18 cellular contexts compared by ENCODE assay signal in genomic region chr14:38203929-38204716, GRCh38. TPM values are rescaled to one million over a fixed set of nuclear protein-coding genes. Genes with fewer than 3 reads are reported as not detected.
DNase-seq lines count a peak whose midpoint lies in the region; FAIRE-seq and TF ChIP-seq lines count a peak whose summit lies in the region.
"Had no signal": no experiment of that assay in that cellular context is flagged by ENCODE, and none has a peak within 500 bp of the region (broad histone marks: within the 10 kb centered on the region; RNA-seq: fewer than 3 reads in every experiment).

No MANE protein-coding gene starts in this region.

- dilution Hi-C loops in endothelial cell of umbilical vein (cut with MboI; ENCODE audit: extremely low pct_ligation_motif_present, low sequenced_read_pairs) = no loop called here

- peaks cover 10% of the 10 kb centered on the region for H3K4me1 ChIP-seq in HUES48 (ENCODE audit: control insufficient read depth, insufficient read depth, low read length)
- peaks cover 19% of the 10 kb centered on the region for H3K4me1 ChIP-seq in endothelial cell of umbilical vein (ENCODE audit: control insufficient read depth, extremely low read depth, insufficient read depth, low read length)
- H3K4me1 ChIP-seq: BLaER1 treated with 17β-estradiol and CSF1 and Interleukin-3, amounts not matched to agents 10 nM and 100 nM; Peyer's patch had no signal

- intact Hi-C loops in endothelial cell of umbilical vein (cut with micrococcal nuclease) = no loop called here

- no peaks in the 10 kb centered on the region for H3K9me1 ChIP-seq in endothelial cell of umbilical vein (replicated peaks; ENCODE audit: control insufficient read depth, extremely low read depth, insufficient read depth, low read length)

- DNase-seq in DMS153 (lab: John Stamatoyannopoulos, UW) (peak; percentile 70), NCI-H82 (lab: John Stamatoyannopoulos, UW) (peak; percentile 92), endothelial cell of umbilical vein (ENCODE audit: low read depth, low spot score) (no peak), amygdala (lab: John Stamatoyannopoulos, UW) (no peak), T-helper 9 cell (no peak), GM03348 (ENCODE audit: low spot score) (no peak)
- DNase-seq: MM.1S, NCI-H1694, Peyer's patch, SHP77, T-helper 17 cell had no signal

- H3K27me3 ChIP-seq in HUES48 (ENCODE audit: control insufficient read depth, insufficient read depth, low read length) = peaks cover 42% of the 10 kb centered on the region
- H3K27me3 ChIP-seq in endothelial cell of umbilical vein (ENCODE audit: control insufficient read depth in 2 of 2, insufficient read depth in 2 of 2, low read length in 2 of 2) = no peaks in the 10 kb centered on the region
- H3K27me3 ChIP-seq: BLaER1 treated with 17β-estradiol and CSF1 and Interleukin-3, amounts not matched to agents 10 nM and 100 nM; Peyer's patch had no signal

- POLR2A ChIA-PET in endothelial cell of umbilical vein (lab: Charles Lee) = no interaction called here

- CTCF ChIA-PET in endothelial cell of umbilical vein (lab: Charles Lee) = interaction anchor here (0.6 to 1.0 kb wide), 3 partner anchors 12 to 218 kb away, joined by 3 to 4 read pairs (median 3); no protein-coding TSS in a partner anchor

- no peak for TF ChIP-seq POLR2A in endothelial cell of umbilical vein (IDR thresholded peaks at IDR 0.05; ENCODE audit: low read depth, low read length)

- H3K36me3 ChIP-seq in HUES48 (ENCODE audit: control insufficient read depth, insufficient read depth, low read length) = peaks cover 23% of the 10 kb centered on the region
- no peaks in the 10 kb centered on the region for H3K36me3 ChIP-seq in endothelial cell of umbilical vein (ENCODE audit: control insufficient read depth in 2 of 2, extremely low read depth in 1 of 2, insufficient read depth in 2 of 2, low read length in 2 of 2)
- H3K36me3 ChIP-seq: BLaER1 treated with 17β-estradiol and CSF1 and Interleukin-3, amounts not matched to agents 10 nM and 100 nM; Peyer's patch had no signal

- no peak overlapping the region for H3K4me2 ChIP-seq in endothelial cell of umbilical vein (ENCODE audit: insufficient read depth, low read length)
- H3K4me2 ChIP-seq: BLaER1 treated with 17β-estradiol and CSF1 and Interleukin-3, amounts not matched to agents 10 nM and 100 nM; KMS-11 had no signal

- no peaks in the 10 kb centered on the region for H3K79me2 ChIP-seq in endothelial cell of umbilical vein (ENCODE audit: control insufficient read depth, insufficient read depth, low read length)

- H3K9ac ChIP-seq in HUES48 (ENCODE audit: low read depth, low read length) (no peak overlapping the region), endothelial cell of umbilical vein (replicated peaks; ENCODE audit: extremely low read depth, insufficient read depth, low read length) (no peak overlapping the region)
- H3K9ac ChIP-seq: BLaER1 treated with 17β-estradiol and CSF1 and Interleukin-3, amounts not matched to agents 10 nM and 100 nM; KMS-11 had no signal

- H3K9me3 ChIP-seq in HUES48 (ENCODE audit: control insufficient read depth, insufficient read depth, low read length) (peaks cover 3% of the 10 kb centered on the region; the same call in 1 of the 2 replicates), endothelial cell of umbilical vein (replicated peaks; ENCODE audit: control insufficient read depth, insufficient read depth, low read length) (no peaks in the 10 kb centered on the region)
- H3K9me3 ChIP-seq: Peyer's patch had no signal

- no peak for TF ChIP-seq CTCF in endothelial cell of umbilical vein (IDR thresholded peaks at IDR 0.05; ENCODE audit: extremely low read depth in 1 of 2, insufficient read depth in 1 of 2, low read depth in 1 of 2, low read length in 2 of 2)

- no peak for FAIRE-seq in endothelial cell of umbilical vein (lab: Jason Lieb, UNC)
- FAIRE-seq: TTC549 had no signal

- H3K4me3 ChIP-seq in HUES48 (ENCODE audit: low read depth, low read length) (no peak overlapping the region), endothelial cell of umbilical vein (replicated peaks in 1 of 3; ENCODE audit: insufficient read depth in 1 of 3, low read depth in 1 of 3, low read length in 3 of 3) (no peak overlapping the region)
- H3K4me3 ChIP-seq: BLaER1 treated with 17β-estradiol and CSF1 and Interleukin-3, amounts not matched to agents 10 nM and 100 nM; Peyer's patch had no signal

- H2AFZ ChIP-seq in endothelial cell of umbilical vein (ENCODE audit: low read depth, low read length) = no peak overlapping the region

- H3K27ac ChIP-seq in HUES48 (ENCODE audit: low read depth, low read length) (peak overlapping the region; percentile 2), endothelial cell of umbilical vein (ENCODE audit: insufficient read depth, low read depth, low read length) (no peak overlapping the region)
- H3K27ac ChIP-seq: BLaER1 treated with 17β-estradiol and CSF1 and Interleukin-3, amounts not matched to agents 10 nM and 100 nM; KMS-11; Peyer's patch had no signal

- no peaks in the 10 kb centered on the region for H4K20me1 ChIP-seq in endothelial cell of umbilical vein (replicated peaks; ENCODE audit: control insufficient read depth, extremely low read depth, insufficient read depth, low read length)
- H4K20me1 ChIP-seq: BLaER1 treated with 17β-estradiol and CSF1 and Interleukin-3, amounts not matched to agents 10 nM and 100 nM had no signal

- BruUV-seq in endothelial cell of umbilical vein (replicated peaks; lab: Mats Ljungman, UMichigan) = no TSS peak

TF ChIP-seq in endothelial cell of umbilical vein, 7 proteins besides CTCF, POLR2A, EP300 and RAD21:
- TF ChIP-seq POLR2AphosphoS5 (IDR thresholded peaks at IDR 0.05; ENCODE audit: insufficient read depth, low read depth, low read length) = no peak
- peak; percentile 31 for TF ChIP-seq FOS (IDR thresholded peaks at IDR 0.05; ENCODE audit: borderline replicate concordance, insufficient read depth, low read length)
- no peak for TF ChIP-seq GATA2 (IDR thresholded peaks at IDR 0.05; ENCODE audit: insufficient read depth, insufficient read length, low read depth, low read length)
- TF ChIP-seq JUN (IDR thresholded peaks at IDR 0.05; ENCODE audit: borderline replicate concordance, insufficient read depth, insufficient read length, low read depth) = peak; percentile 34
- no peak for TF ChIP-seq EZH2 (IDR thresholded peaks at IDR 0.05; ENCODE audit: borderline replicate concordance, low read depth, low read length, severe bottlenecking)
- TF ChIP-seq MAX (IDR thresholded peaks at IDR 0.05; ENCODE audit: insufficient read depth, insufficient read length) = no peak

RNA-seq across cellular contexts. Expression of gene SSTR1, which starts 3.6 kb away (rescaled TPM):
- total RNA-seq in endothelial cell of umbilical vein = 1.2 and 1.4 TPM in 2 replicates
- polyA plus RNA-seq in endothelial cell of umbilical vein = 1.9 and 2.2 TPM in 2 replicates
- 1.1 and 1.3 TPM in 2 replicates for polyA plus RNA-seq in endothelial cell of umbilical vein (2011; cell fraction: cytosol; rRNA removed)
- polyA plus RNA-seq in endothelial cell of umbilical vein (2011; cell fraction: nucleus; rRNA removed) = 1.5 and 1.7 TPM in 2 replicates
- polyA plus RNA-seq in endothelial cell of umbilical vein (2012) = 0.12 and 0.39 TPM in 2 replicates
- polyA minus RNA-seq in endothelial cell of umbilical vein = 1.9 and 2.9 TPM in 2 replicates
- 13.7 TPM for polyA minus RNA-seq in endothelial cell of umbilical vein (2011; cell fraction: cytosol; rRNA and poly(A)+ RNA removed)
- polyA minus RNA-seq in endothelial cell of umbilical vein (2011; cell fraction: nucleus; rRNA and poly(A)+ RNA removed) = 1.5 and 2.1 TPM in 2 replicates
- total RNA-seq: G401, H4, NCI-H460, T-helper 17 cell had no signal

RNA-seq across cellular contexts. Expression of gene CLEC14A, which starts 51.8 kb away (rescaled TPM):
- 396 and 414 TPM in 2 replicates for total RNA-seq in endothelial cell of umbilical vein
- 562 and 569 TPM in 2 replicates for polyA plus RNA-seq in endothelial cell of umbilical vein
- 388 and 440 TPM in 2 replicates for polyA plus RNA-seq in endothelial cell of umbilical vein (2011; cell fraction: cytosol; rRNA removed)
- 252 and 257 TPM in 2 replicates for polyA plus RNA-seq in endothelial cell of umbilical vein (2011; cell fraction: nucleus; rRNA removed)
- polyA plus RNA-seq in endothelial cell of umbilical vein (2012) = 248 and 278 TPM in 2 replicates
- 365 TPM in 2 replicates for polyA minus RNA-seq in endothelial cell of umbilical vein
- polyA minus RNA-seq in endothelial cell of umbilical vein (2011; cell fraction: cytosol; rRNA and poly(A)+ RNA removed) = not detected
- 235 and 299 TPM in 2 replicates for polyA minus RNA-seq in endothelial cell of umbilical vein (2011; cell fraction: nucleus; rRNA and poly(A)+ RNA removed)
- total RNA-seq: G401, H4, NCI-H460, T-helper 17 cell had no signal

Comparison
In these comparisons a context has a peak if more than half of its experiments do, and no peak if none do; other contexts are left out.
1. DNase-seq: peak in DMS153 (single experiment) and NCI-H82 (single experiment); none in endothelial cell of umbilical vein (single experiment), amygdala (0 of 56), T-helper 9 cell (single experiment) and GM03348 (single experiment).